1 cellular context compared by ENCODE assay signal in genomic region chr9:21432640-21433425, GRCh38.
TF ChIP-seq lines count a peak whose summit lies in the region.

No MANE protein-coding gene starts in this region.

TF ChIP-seq in endothelial cell of umbilical vein, 7 proteins besides CTCF, POLR2A, EP300 and RAD21 (continued from another document):
- TF ChIP-seq MAX (IDR thresholded peaks at IDR 0.05; ENCODE audit: insufficient read depth, insufficient read length) = no peak
- TF ChIP-seq GATA2 (IDR thresholded peaks at IDR 0.05; ENCODE audit: insufficient read depth, insufficient read length, low read depth, low read length) = no peak
- no peak for TF ChIP-seq POLR2AphosphoS5 (IDR thresholded peaks at IDR 0.05; ENCODE audit: insufficient read depth, low read depth, low read length)
